Comparison of ENCODE assay signal across 16 cellular contexts in genomic region chr3:33057320-33058298, GRCh38. TPM values are rescaled to one million over a fixed set of nuclear protein-coding genes. Genes with fewer than 3 reads are reported as not detected.
A peak's percentile ranks its signal among the peaks of the same experiment; 100 is the strongest.
DNase-seq lines count a peak whose midpoint lies in the region; ATAC-seq and TF ChIP-seq lines count a peak whose summit lies in the region.
"Had no signal": no experiment of that assay in that cellular context is flagged by ENCODE, and none has a peak within 500 bp of the region (broad histone marks: within the 10 kb centered on the region; RNA-seq: fewer than 3 reads in every experiment).

No MANE protein-coding gene starts in this region.

- no peak for TF ChIP-seq POLR2A in body of pancreas (IDR thresholded peaks at IDR 0.05)

- no peak overlapping the region for H4K91ac ChIP-seq in H9 (ENCODE audit: insufficient read length, low read depth, low read length)

- no peaks in the 10 kb centered on the region for H3K79me2 ChIP-seq in H9 (ENCODE audit: insufficient read depth, low read length)

- no peaks in the 10 kb centered on the region for H4K20me1 ChIP-seq in H9 (ENCODE audit: control insufficient read depth, insufficient read depth, insufficient read length)

- H3K4ac ChIP-seq in H9 (ENCODE audit: low read depth, low read length): no peak overlapping the region

- TF ChIP-seq CTCF in fibroblast of the aortic adventitia (IDR thresholded peaks at IDR 0.05; ENCODE audit: insufficient read depth, low read length) (no peak), body of pancreas (IDR thresholded peaks at IDR 0.05) (no peak), H9 (conservative IDR thresholded peaks at IDR 0.05) (no peak)

- H3T11ph ChIP-seq in H9 (ENCODE audit: low read length): no peak overlapping the region

- no peak overlapping the region for H3K14ac ChIP-seq in H9 (ENCODE audit: insufficient read depth, low read length)

- no peaks in the 10 kb centered on the region for H3K23me2 ChIP-seq in H9 (ENCODE audit: insufficient read length, low read depth, low read length, poor library complexity, severe bottlenecking)

- peaks cover 0 to 12% of the 10 kb centered on the region in 2 donors for H3K36me3 ChIP-seq in body of pancreas (replicated peaks in 1 of 2; ENCODE audit: insufficient read depth in 1 of 2, low read depth in 2 of 2)

- H3K9ac ChIP-seq in H9 (ENCODE audit: extremely low read depth, insufficient read length, low read length): no peak overlapping the region
- H3K9ac ChIP-seq: GM23248 had no signal

- no peak overlapping the region for H3K18ac ChIP-seq in H9 (ENCODE audit: insufficient read length, low read depth, low read length)

- ATAC-seq in GM18511 (IDR thresholded peaks at IDR 0.05; ENCODE audit: unreplicated experiment): peak; percentile 59
- ATAC-seq in GM21528 (IDR thresholded peaks at IDR 0.05; ENCODE audit: low FRiP score, unreplicated experiment): peak; percentile 61
- no peak for ATAC-seq in body of pancreas

- H4K5ac ChIP-seq in H9 (ENCODE audit: insufficient read length, low read depth, low read length): no peak overlapping the region

- no peak overlapping the region for H3K4me3 Mint-ChIP-seq in H9
- H3K4me3 Mint-ChIP-seq: activated naive CD4-positive, alpha-beta T cell treated with anti-CD3 and anti-CD28 coated beads, Interleukin-2, amount 10 ng/mL, durations not matched to agents 7 days and 5 days; neural crest cell had no signal

- H3K4me1 ChIP-seq in body of pancreas (no peaks in the 10 kb centered on the region), H9 (ENCODE audit: insufficient read depth, low read length) (no peaks in the 10 kb centered on the region)

- H2BK20ac ChIP-seq in H9 (ENCODE audit: low read depth, low read length, poor library complexity, severe bottlenecking): no peak overlapping the region

- no peaks in the 10 kb centered on the region for H3K27me3 ChIP-seq in body of pancreas
- H3K27me3 ChIP-seq in H9 (ENCODE audit: insufficient read depth, low read length): no peaks in the 10 kb centered on the region

- H2BK120ac ChIP-seq in H9 (ENCODE audit: low read depth, low read length, poor library complexity, severe bottlenecking): no peak overlapping the region

- H3K4me3 ChIP-seq in fibroblast of the aortic adventitia (ENCODE audit: low read depth, low read length) (no peak overlapping the region), body of pancreas (no peak overlapping the region)
- H3K4me3 ChIP-seq: GM23248 had no signal

- DNase-seq in HuH-7.5 (ENCODE audit: low spot score) (peak; percentile 62), fibroblast of the aortic adventitia (ENCODE audit: low read depth) (peak; percentile 32), body of pancreas (no peak), H9 (no peak), NCI-H1694 (lab: John Stamatoyannopoulos, UW) (no peak)
- DNase-seq: activated naive CD4-positive, alpha-beta T cell treated with anti-CD3 and anti-CD28 coated beads, Interleukin-2, amount 10 ng/mL, durations not matched to agents 7 days and 5 days; central memory CD4-positive, alpha-beta T cell; GM23248; NCI-H1105; NCI-H524; RPMI8226; substantia nigra had no signal

- H2AFZ ChIP-seq in H9 (ENCODE audit: low read length): no peak overlapping the region
- H2AFZ ChIP-seq: GM23248 had no signal

- no peaks in the 10 kb centered on the region for H3K27me3 Mint-ChIP-seq in H9 (ENCODE audit: low read depth)
- H3K27me3 Mint-ChIP-seq: activated naive CD4-positive, alpha-beta T cell treated with anti-CD3 and anti-CD28 coated beads, Interleukin-2, amount 10 ng/mL, durations not matched to agents 7 days and 5 days had no signal

- H3K9me3 Mint-ChIP-seq in H9: no peaks in the 10 kb centered on the region
- H3K9me3 Mint-ChIP-seq: neural crest cell had no signal

- no peak overlapping the region for H2BK5ac ChIP-seq in H9 (ENCODE audit: insufficient read length, low read length)

- H2BK15ac ChIP-seq in H9 (ENCODE audit: low read depth, low read length): no peak overlapping the region

- H3K27ac Mint-ChIP-seq in H9: no peak overlapping the region
- H3K27ac Mint-ChIP-seq: activated naive CD4-positive, alpha-beta T cell treated with anti-CD3 and anti-CD28 coated beads, Interleukin-2, amount 10 ng/mL, durations not matched to agents 7 days and 5 days had no signal

- 85 to 88% methylated on average over 8 of the region's 8 CpGs for WGBS in body of pancreas, 2 donors
- WGBS in H9 (ENCODE audit: extremely low coverage, insufficient read length, low lambda C conversion rate): no CpG with 5 or more reads among the region's 8 CpGs

- peaks cover 2 to 40% (median 39%) of the 10 kb centered on the region in 3 experiments; a peak in 6 of 7 replicates for H3K36me3 Mint-ChIP-seq in H9 (ENCODE audit: insufficient read depth in 1 of 3, low read depth in 3 of 3)

- H2BK12ac ChIP-seq in H9 (ENCODE audit: insufficient read length, low read depth, low read length): no peak overlapping the region

- no peak overlapping the region for H3K56ac ChIP-seq in H9 (ENCODE audit: insufficient read length, low read depth, low read length)

- no peak overlapping the region for H3K23ac ChIP-seq in H9 (ENCODE audit: insufficient read length, low read depth, low read length)

- no peak overlapping the region for H3K27ac ChIP-seq in body of pancreas
- no peak overlapping the region for H3K27ac ChIP-seq in H9 (ENCODE audit: insufficient read length, low read depth, low read length)
- H3K27ac ChIP-seq: epithelial cell of prostate, GM23248 had no signal

- no peaks in the 10 kb centered on the region for H3K79me1 ChIP-seq in H9 (ENCODE audit: insufficient read depth, low read depth, low read length, poor library complexity, severe bottlenecking)

- H3K4me1 Mint-ChIP-seq in H9: no peaks in the 10 kb centered on the region
- H3K4me1 Mint-ChIP-seq: neural crest cell had no signal

- H3K4me2 ChIP-seq in H9 (ENCODE audit: insufficient read depth, insufficient read length, low read length): no peak overlapping the region

- intact Hi-C loops in body of pancreas (cut with DNase I): no loop called here

- H2AK5ac ChIP-seq in H9 (ENCODE audit: insufficient read length, low read length): no peak overlapping the region

- H3K9me3 ChIP-seq in body of pancreas (no peaks in the 10 kb centered on the region), H9 (ENCODE audit: control insufficient read depth, low read depth, low read length) (no peaks in the 10 kb centered on the region)

- no peak overlapping the region for H4K8ac ChIP-seq in H9 (replicated peaks; ENCODE audit: insufficient read length, low read depth, low read length)

RNA-seq across cellular contexts. Expression of gene GLB1, which starts 39.3 kb away (rescaled TPM):
- total RNA-seq in fibroblast of the aortic adventitia (ENCODE audit: low replicate concordance) (49.5 and 136 TPM in 2 replicates), body of pancreas (100 to 1,000 TPM in 1 of 2 donors, 10 to 100 TPM in 1; 20.5 to 108 TPM), H9 (2021) (51.8 and 55.0 TPM in 2 replicates)

RNA-seq across cellular contexts. Expression of gene TMPPE, which starts 39.3 kb away (rescaled TPM):
- total RNA-seq in fibroblast of the aortic adventitia (ENCODE audit: low replicate concordance) (2.2 and 5.7 TPM in 2 replicates), body of pancreas (1 to 10 TPM; 4.9 to 6.9 TPM), H9 (2021) (6.6 and 7.7 TPM in 2 replicates)

RNA-seq across cellular contexts. Expression of gene CRTAP, which starts 56.2 kb away (rescaled TPM):
- total RNA-seq in fibroblast of the aortic adventitia (ENCODE audit: low replicate concordance) (109 and 323 TPM in 2 replicates), body of pancreas (100 to 1,000 TPM in 1 of 2 donors, 10 to 100 TPM in 1; 30.0 to 101 TPM), H9 (2021) (159 and 166 TPM in 2 replicates)

Comparison
In these comparisons a context has a peak if more than half of its experiments do, and no peak if none do; other contexts are left out.
1. DNase-seq: peak in HuH-7.5 (single experiment) and fibroblast of the aortic adventitia (single experiment); none in body of pancreas (0 of 4), H9 (single experiment) and NCI-H1694 (single experiment).